Comparison of ENCODE assay signal across 7 cellular contexts in genomic region chr2:74515271-74516069, GRCh38. TPM values are rescaled to one million over a fixed set of nuclear protein-coding genes. Genes with fewer than 3 reads are reported as not detected.
DNase-seq lines count a peak whose midpoint lies in the region; ATAC-seq and TF ChIP-seq lines count a peak whose summit lies in the region.

No MANE protein-coding gene starts in this region.

- H3K4me1 Mint-ChIP-seq in WTC11, result peaks cover 16% of the 10 kb centered on the region

- peak; percentile 60 for DNase-seq in WTC11 (ENCODE audit: low spot score)
- no peak for DNase-seq in activated effector memory CD4-positive, alpha-beta T cell treated with Interleukin-2 at 50 U/mL for 16 hours

- peaks cover 9% of the 10 kb centered on the region for H3K36me3 Mint-ChIP-seq in WTC11

- H3K4me3 Mint-ChIP-seq in WTC11, result peak overlapping the region; percentile 65

- peaks cover 99% of the 10 kb centered on the region for H3K27me3 ChIP-seq in iPS-15b (ENCODE audit: control insufficient read depth, insufficient read depth, low read length)
- H3K27me3 ChIP-seq in skeletal muscle tissue (ENCODE audit: control insufficient read depth in 3 of 3, insufficient read depth in 3 of 3, low read length in 3 of 3), result peaks cover 93 to 94% (median 94%) of the 10 kb centered on the region in 3 donors

- no peak for TF ChIP-seq CTCF in WTC11 (IDR thresholded peaks at IDR 0.05)

- H3K27me3 Mint-ChIP-seq in WTC11 (ENCODE audit: low read depth), result peaks cover 99% of the 10 kb centered on the region

- H3K4me3 ChIP-seq in iPS-15b (ENCODE audit: low read depth, low read length) (peak overlapping the region; percentile 49), skeletal muscle tissue (ENCODE audit: low read length in 3 of 3) (peak overlapping the region in 2 of 3 donors; percentile 35 to 57)

- H3K27ac Mint-ChIP-seq in WTC11, result no peak overlapping the region

- H3K9ac ChIP-seq in iPS-15b (ENCODE audit: low read depth, low read length) (no peak overlapping the region), skeletal muscle tissue (ENCODE audit: low read depth in 1 of 3, low read length in 3 of 3) (no peak overlapping the region)

- CTCF ChIA-PET in WTC11 (lab: Charles Lee), result interaction anchor here (0.7 to 1.9 kb wide), 9 partner anchors 8 to 73 kb away, joined by 3 to 8 read pairs (median 4); partner anchors contain the start of genes AUP1, CCDC142, DQX1 and HTRA2

- H3K27ac ChIP-seq in skeletal muscle tissue (ENCODE audit: low read depth, low read length), result no peak overlapping the region

- no peaks in the 10 kb centered on the region for H3K4me1 ChIP-seq in iPS-15b (ENCODE audit: control insufficient read depth, insufficient read depth, low read length)
- H3K4me1 ChIP-seq in skeletal muscle tissue (ENCODE audit: control insufficient read depth in 3 of 3, insufficient read depth in 3 of 3, low read length in 3 of 3), result peaks cover 12 to 15% (median 15%) of the 10 kb centered on the region in 3 donors

- H3K9me3 Mint-ChIP-seq in WTC11, result peaks cover 8% of the 10 kb centered on the region

- H3K9me3 ChIP-seq in iPS-15b (ENCODE audit: control insufficient read depth, insufficient read depth, low read length) (peaks cover 6% of the 10 kb centered on the region), skeletal muscle tissue (ENCODE audit: control insufficient read depth in 3 of 3, low read length in 3 of 3) (no peaks in the 10 kb centered on the region)

- peak; percentile 14 for ATAC-seq in GM19452 (IDR thresholded peaks at IDR 0.05; ENCODE audit: unreplicated experiment)
- ATAC-seq in WTC11, result peak; percentile 12
- no peak for ATAC-seq in GM18867 (IDR thresholded peaks at IDR 0.05; ENCODE audit: unreplicated experiment)
- ATAC-seq in HG03521 (IDR thresholded peaks at IDR 0.05; ENCODE audit: unreplicated experiment), result no peak

- POLR2A ChIA-PET in WTC11 (lab: Charles Lee), result interaction anchor here (1.0 to 1.3 kb wide), 3 partner anchors 7 to 72 kb away, joined by 3 to 8 read pairs (median 4); no protein-coding TSS in a partner anchor

- H3K36me3 ChIP-seq in iPS-15b (ENCODE audit: control insufficient read depth, insufficient read depth, low read length) (no peaks in the 10 kb centered on the region), skeletal muscle tissue (ENCODE audit: control insufficient read depth in 3 of 3, insufficient read depth in 3 of 3, low read length in 3 of 3) (no peaks in the 10 kb centered on the region)

TF ChIP-seq in WTC11, 78 proteins besides CTCF, POLR2A, EP300 and RAD21 (continues in another document):
- no peak; the same call in 1 of the 2 replicates for TF ChIP-seq SMAD4 (CRISPR knock-in tag; IDR thresholded peaks at IDR 0.05)
- no peak for TF ChIP-seq PREB (CRISPR knock-in tag; IDR thresholded peaks at IDR 0.05; ENCODE audit: borderline replicate concordance)
- TF ChIP-seq ZNF317 (CRISPR knock-in tag; IDR thresholded peaks at IDR 0.05; ENCODE audit: borderline replicate concordance, low read depth), result 0 out of 2 replicates have a peak, but pooled peaks have one; percentile 36
- TF ChIP-seq ESRRA (CRISPR knock-in tag; IDR thresholded peaks at IDR 0.05; ENCODE audit: borderline replicate concordance), result no peak
- no peak for TF ChIP-seq JAZF1 (CRISPR knock-in tag; IDR thresholded peaks at IDR 0.05)
- TF ChIP-seq FOXK1 (CRISPR knock-in tag; IDR thresholded peaks at IDR 0.05), result no peak; the same call in 1 of the 2 replicates
- TF ChIP-seq TP53 (CRISPR knock-in tag; IDR thresholded peaks at IDR 0.05), result no peak
- TF ChIP-seq RORB (CRISPR knock-in tag; IDR thresholded peaks at IDR 0.05), result no peak
- TF ChIP-seq OVOL2 (CRISPR knock-in tag; IDR thresholded peaks at IDR 0.05; ENCODE audit: borderline replicate concordance), result no peak
- peak; percentile 37; the same call in 1 of the 2 replicates for TF ChIP-seq TEAD1 (CRISPR knock-in tag; IDR thresholded peaks at IDR 0.05)
- no peak for TF ChIP-seq CBFB (CRISPR knock-in tag; IDR thresholded peaks at IDR 0.05; ENCODE audit: low read depth)
- TF ChIP-seq HMGXB4 (CRISPR knock-in tag; IDR thresholded peaks at IDR 0.05), result 0 out of 2 replicates have a peak, but pooled peaks have one; percentile 7
- TF ChIP-seq ERG (CRISPR knock-in tag; IDR thresholded peaks at IDR 0.05), result no peak
- no peak for TF ChIP-seq IRF2 (CRISPR knock-in tag; IDR thresholded peaks at IDR 0.05; ENCODE audit: borderline replicate concordance, low read depth)
- peak; percentile 14; the same call in 1 of the 2 replicates for TF ChIP-seq ARID4B (CRISPR knock-in tag; IDR thresholded peaks at IDR 0.05; ENCODE audit: borderline replicate concordance)

RNA-seq across cellular contexts. Expression of gene TLX2, which starts 1.2 kb away (rescaled TPM):
- 0.18 to 0.39 TPM (median 0.26 TPM) in 3 replicates for total RNA-seq in WTC11 (2021)
- not detected for total RNA-seq in skeletal muscle tissue

RNA-seq across cellular contexts. Expression of gene PCGF1, which starts 8.0 kb away (rescaled TPM):
- total RNA-seq in WTC11 (2021), result 13.7 to 15.7 TPM (median 15.4 TPM) in 3 replicates
- total RNA-seq in skeletal muscle tissue, result 6.8 TPM

RNA-seq across cellular contexts. Expression of gene DQX1, which starts 10.6 kb away (rescaled TPM):
- total RNA-seq in WTC11 (2021) (1.2 to 1.9 TPM (median 1.3 TPM) in 3 replicates), skeletal muscle tissue (not detected)

RNA-seq across cellular contexts. Expression of gene AUP1, which starts 14.0 kb away (rescaled TPM):
- total RNA-seq in WTC11 (2021), result 78.1 to 84.9 TPM (median 80.9 TPM) in 3 replicates
- 57.4 TPM for total RNA-seq in skeletal muscle tissue

RNA-seq across cellular contexts. Expression of gene HTRA2, which starts 14.3 kb away (rescaled TPM):
- 25.6 to 30.0 TPM (median 26.8 TPM) in 3 replicates for total RNA-seq in WTC11 (2021)
- total RNA-seq in skeletal muscle tissue, result 42.3 TPM

Comparison
In these comparisons a context has a peak if more than half of its experiments do, and no peak if none do; other contexts are left out.
1. ATAC-seq: peak in GM19452 (single experiment) and WTC11 (single experiment); none in GM18867 (single experiment) and HG03521 (single experiment).